In the genomic region with DNA sequence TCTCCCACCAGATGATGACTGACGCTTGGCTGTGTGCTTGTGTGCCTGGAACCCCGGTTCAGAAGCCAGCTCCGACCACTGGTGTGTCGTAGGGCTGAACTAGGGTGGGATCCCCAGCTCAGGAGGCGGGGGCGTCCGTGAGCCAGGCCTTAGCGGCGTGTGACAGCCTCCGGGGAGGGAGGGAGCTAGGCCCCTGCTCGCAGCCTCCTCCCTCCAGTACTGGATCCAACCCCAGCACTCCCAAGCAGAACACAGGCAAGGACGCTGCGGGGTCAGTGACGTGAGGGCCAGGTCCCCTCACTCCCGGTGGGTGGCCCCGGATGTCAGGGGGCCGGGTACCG, we compare ENCODE assay signal across 8 cellular contexts. TPM values are rescaled to one million over a fixed set of nuclear protein-coding genes. Genes with fewer than 3 reads are reported as not detected.
DNase-seq lines count a peak whose midpoint lies in the region; ATAC-seq and TF ChIP-seq lines count a peak whose summit lies in the region.

No MANE protein-coding gene starts in this region.

- peak; percentile 23 for DNase-seq in fibroblast of villous mesenchyme (ENCODE audit: low read depth)
- no peak for DNase-seq in osteocyte (ENCODE audit: extremely low spot score, unreplicated experiment)
- no peak for DNase-seq in GM10266 (ENCODE audit: extremely low spot score)
- no peak for DNase-seq in 8988T
- DNase-seq in NCI-H2171 (lab: John Stamatoyannopoulos, UW), result no peak

- no peaks in the 10 kb centered on the region for H3K36me3 Mint-ChIP-seq in osteocyte (ENCODE audit: unreplicated experiment)

- H3K9me3 Mint-ChIP-seq in osteocyte (ENCODE audit: unreplicated experiment), result no peaks in the 10 kb centered on the region

- TF ChIP-seq CTCF in WI38 (IDR thresholded peaks at IDR 0.05; ENCODE audit: low read depth, low read length) (no peak), fibroblast of villous mesenchyme (IDR thresholded peaks at IDR 0.05; ENCODE audit: insufficient read depth, low read depth, low read length) (no peak), osteocyte (IDR thresholded peaks at IDR 0.05) (no peak), GM10266 (IDR thresholded peaks at IDR 0.05; ENCODE audit: control insufficient read depth, insufficient read depth, low read depth, missing control alignments) (no peak)

- H3K27ac Mint-ChIP-seq in osteocyte (ENCODE audit: unreplicated experiment), result peak overlapping the region; percentile 92

- peaks cover 22% of the 10 kb centered on the region for H3K4me1 Mint-ChIP-seq in osteocyte (ENCODE audit: unreplicated experiment)

- peak overlapping the region; percentile 92 for H3K4me3 Mint-ChIP-seq in osteocyte (ENCODE audit: unreplicated experiment)

- peak overlapping the region; percentile 90 for H3K4me3 ChIP-seq in WI38 (ENCODE audit: low read depth, low read length)
- peak overlapping the region; percentile 93 for H3K4me3 ChIP-seq in fibroblast of villous mesenchyme (ENCODE audit: low read depth, low read length)

- ATAC-seq in GM18499 (IDR thresholded peaks at IDR 0.05; ENCODE audit: insufficient read depth, unreplicated experiment), result peak; percentile 6
- peak; percentile 17 for ATAC-seq in HG02884 (IDR thresholded peaks at IDR 0.05; ENCODE audit: unreplicated experiment)

- H3K27me3 Mint-ChIP-seq in osteocyte (ENCODE audit: unreplicated experiment), result no peaks in the 10 kb centered on the region

RNA-seq across cellular contexts. Expression of a gene that starts 0.4 kb away (rescaled TPM):
- total RNA-seq in fibroblast of villous mesenchyme, result 13.8 and 21.6 TPM in 2 replicates
- 49.7 and 49.8 TPM in 2 replicates for total RNA-seq in osteocyte

RNA-seq across cellular contexts. Expression of a gene that starts 28.4 kb away (rescaled TPM):
- 1.9 and 2.2 TPM in 2 replicates for total RNA-seq in fibroblast of villous mesenchyme
- 5.2 and 5.3 TPM in 2 replicates for total RNA-seq in osteocyte

RNA-seq across cellular contexts. Expression of a gene that starts 31.6 kb away (rescaled TPM):
- 23.5 and 27.6 TPM in 2 replicates for total RNA-seq in fibroblast of villous mesenchyme
- total RNA-seq in osteocyte, result 26.2 and 29.9 TPM in 2 replicates

RNA-seq across cellular contexts. Expression of a gene that starts 31.9 kb away (rescaled TPM):
- 302 and 350 TPM in 2 replicates for total RNA-seq in fibroblast of villous mesenchyme
- total RNA-seq in osteocyte, result 211 and 218 TPM in 2 replicates

RNA-seq across cellular contexts. Expression of a gene that starts 45.0 kb away (rescaled TPM):
- total RNA-seq in fibroblast of villous mesenchyme (24.8 and 28.1 TPM in 2 replicates), osteocyte (38.2 and 39.7 TPM in 2 replicates)
